13 cellular contexts compared by ENCODE assay signal in genomic region chr4:47494124-47494430, GRCh38.
"Had no signal": no experiment of that assay in that cellular context is flagged by ENCODE, and none has a peak within 500 bp of the region (broad histone marks: within the 10 kb centered on the region; RNA-seq: fewer than 3 reads in every experiment).

No MANE protein-coding gene starts in this region.

- H3K9me3 ChIP-seq: colonic mucosa, stomach, tibial nerve, vagina had no signal

- H3K9me3 Mint-ChIP-seq: activated naive CD4-positive, alpha-beta T cell treated with anti-CD3 and anti-CD28 coated beads, Interleukin-2, amount 10 ng/mL, durations not matched to agents 7 days and 5 days; activated T-helper 17 cell treated with anti-CD3 and anti-CD28 coated beads, Interleukin-2, amount 50 U/mL, for 72 hours had no signal

- H3K4me1 ChIP-seq: colonic mucosa had no signal

- H3K27ac Mint-ChIP-seq: activated naive CD4-positive, alpha-beta T cell treated with anti-CD3 and anti-CD28 coated beads, Interleukin-2, amount 10 ng/mL, durations not matched to agents 7 days and 5 days; activated T-helper 17 cell treated with anti-CD3 and anti-CD28 coated beads, Interleukin-2, amount 50 U/mL, for 72 hours had no signal

- H3K27me3 Mint-ChIP-seq: activated naive CD4-positive, alpha-beta T cell treated with anti-CD3 and anti-CD28 coated beads, Interleukin-2, amount 10 ng/mL, durations not matched to agents 7 days and 5 days; activated T-helper 17 cell treated with anti-CD3 and anti-CD28 coated beads, Interleukin-2, amount 50 U/mL, for 72 hours had no signal

- H3K36me3 Mint-ChIP-seq: activated naive CD4-positive, alpha-beta T cell treated with anti-CD3 and anti-CD28 coated beads, Interleukin-2, amount 10 ng/mL, durations not matched to agents 7 days and 5 days had no signal

- H3K4me3 ChIP-seq: colonic mucosa, stomach, tibial nerve, vagina had no signal

- H3K4me1 Mint-ChIP-seq: activated naive CD4-positive, alpha-beta T cell treated with anti-CD3 and anti-CD28 coated beads, Interleukin-2, amount 10 ng/mL, durations not matched to agents 7 days and 5 days; activated T-helper 17 cell treated with anti-CD3 and anti-CD28 coated beads, Interleukin-2, amount 50 U/mL, for 72 hours had no signal

- ATAC-seq: activated T-helper 17 cell treated with anti-CD3 and anti-CD28 coated beads, Interleukin-2, amount 50 U/mL, for 72 hours had no signal

- H3K36me3 ChIP-seq: colonic mucosa, tibial nerve, vagina had no signal

- DNase-seq: activated CD4-positive, alpha-beta T cell treated with anti-CD3 and anti-CD28 coated beads for 48 hours; activated naive CD4-positive, alpha-beta T cell treated with anti-CD3 and anti-CD28 coated beads, Interleukin-2, amount 10 ng/mL, durations not matched to agents 7 days and 5 days; caudate nucleus; colonic mucosa; effector memory CD4-positive, alpha-beta T cell; retina; stimulated activated CD4-positive, alpha-beta T cell treated with anti-CD3 and anti-CD28 coated beads, Interleukin-15, amount 100 ng/mL, for 24 hours; stimulated activated CD4-positive, alpha-beta T cell treated with anti-CD3 and anti-CD28 coated beads, Interleukin-4, amount 100 ng/mL, for 24 hours; stomach had no signal

- H3K27me3 ChIP-seq: colonic mucosa, stomach, tibial nerve, vagina had no signal

- H3K27ac ChIP-seq: colonic mucosa, epithelial cell of prostate, stomach, tibial nerve, vagina had no signal

- H3K4me3 Mint-ChIP-seq: activated naive CD4-positive, alpha-beta T cell treated with anti-CD3 and anti-CD28 coated beads, Interleukin-2, amount 10 ng/mL, durations not matched to agents 7 days and 5 days; activated T-helper 17 cell treated with anti-CD3 and anti-CD28 coated beads, Interleukin-2, amount 50 U/mL, for 72 hours had no signal
